ENCODE assay signal across 16 cellular contexts in genomic region chr9:4890242-4890641, GRCh38.
DNase-seq lines count a peak whose midpoint lies in the region; ATAC-seq, FAIRE-seq and TF ChIP-seq lines count a peak whose summit lies in the region.
"Had no signal": no experiment of that assay in that cellular context is flagged by ENCODE, and none has a peak within 500 bp of the region (broad histone marks: within the 10 kb centered on the region; RNA-seq: fewer than 3 reads in every experiment).

No MANE protein-coding gene starts in this region.

- no peak overlapping the region for H3K27ac ChIP-seq in GM12878 (ENCODE audit: control insufficient read depth, insufficient read depth)
- H3K27ac ChIP-seq: BLaER1 had no signal

- ATAC-seq in GM12878: no peak
- peak in 1 of 2 donors; percentile 3 for ATAC-seq in stimulated activated naive B cell treated with anti-CD40 and anti-IgM and Interleukin-4, amounts not matched to agents 10 μg/mL and 1 μg/mL and 100 μg/mL, for 72 hours (replicated peaks)
- no peak for ATAC-seq in activated T-cell treated with anti-CD3 and anti-CD28 coated beads, Interleukin-2, amount 50 U/mL, for 4 hours
- ATAC-seq in stimulated activated memory B cell treated with anti-CD40 and anti-IgM and Interleukin-4, amounts not matched to agents 10 μg/mL and 1 μg/mL and 100 μg/mL, for 72 hours: no peak

- no peak overlapping the region for H2AFZ ChIP-seq in GM12878 (ENCODE audit: control insufficient read depth, low read depth, low read length)

- no peak overlapping the region for H3K9ac ChIP-seq in GM12878 (ENCODE audit: control insufficient read depth, insufficient read depth, low read length)
- H3K9ac ChIP-seq: BLaER1 had no signal

- intact Hi-C loops in GM12878 (cut with micrococcal nuclease; ENCODE audit: unreplicated experiment): no loop called here

- H3K27ac Mint-ChIP-seq in stimulated activated naive B cell treated with anti-CD40 and anti-IgM and Interleukin-4, amounts not matched to agents 10 μg/mL and 1 μg/mL and 100 μg/mL, for 72 hours: peak overlapping the region; percentile 21
- no peak overlapping the region for H3K27ac Mint-ChIP-seq in stimulated activated memory B cell treated with anti-CD40 and anti-IgM and Interleukin-4, amounts not matched to agents 10 μg/mL and 1 μg/mL and 100 μg/mL, for 72 hours
- H3K27ac Mint-ChIP-seq: CD4-positive, alpha-beta memory T cell; H9 had no signal

- H3K4me3 Mint-ChIP-seq in stimulated activated naive B cell treated with anti-CD40 and anti-IgM and Interleukin-4, amounts not matched to agents 10 μg/mL and 1 μg/mL and 100 μg/mL, for 72 hours: no peak overlapping the region
- no peak overlapping the region for H3K4me3 Mint-ChIP-seq in activated T-cell treated with anti-CD3 and anti-CD28 coated beads, Interleukin-2, amount 50 U/mL, for 4 hours
- no peak overlapping the region for H3K4me3 Mint-ChIP-seq in stimulated activated memory B cell treated with anti-CD40 and anti-IgM and Interleukin-4, amounts not matched to agents 10 μg/mL and 1 μg/mL and 100 μg/mL, for 72 hours
- H3K4me3 Mint-ChIP-seq: CD14-positive monocyte; CD4-positive, alpha-beta memory T cell; H9 had no signal

- H3K4me3 ChIP-seq in GM12878: no peak overlapping the region
- H3K4me3 ChIP-seq: BLaER1 had no signal

- peaks cover 2 to 22% of the 10 kb centered on the region in 2 donors for H3K4me1 Mint-ChIP-seq in stimulated activated naive B cell treated with anti-CD40 and anti-IgM and Interleukin-4, amounts not matched to agents 10 μg/mL and 1 μg/mL and 100 μg/mL, for 72 hours
- H3K4me1 Mint-ChIP-seq in activated T-cell treated with anti-CD3 and anti-CD28 coated beads, Interleukin-2, amount 50 U/mL, for 4 hours (ENCODE audit: low read depth): no peaks in the 10 kb centered on the region
- peaks cover 6% of the 10 kb centered on the region for H3K4me1 Mint-ChIP-seq in stimulated activated memory B cell treated with anti-CD40 and anti-IgM and Interleukin-4, amounts not matched to agents 10 μg/mL and 1 μg/mL and 100 μg/mL, for 72 hours
- H3K4me1 Mint-ChIP-seq: CD4-positive, alpha-beta memory T cell had no signal

- no TSS peak for BruUV-seq in GM12878 (replicated peaks; lab: Mats Ljungman, UMichigan)

- H3K4me1 ChIP-seq in GM12878 (ENCODE audit: control insufficient read depth, insufficient read depth, low read length): peaks cover 11% of the 10 kb centered on the region; the same call in 1 of the 2 replicates

- TF ChIP-seq CTCF in GM12878 (IDR thresholded peaks at IDR 0.05 in 2 of 3, conservative IDR thresholded peaks at IDR 0.05 in 1 of 3; ENCODE audit: control insufficient read depth in 2 of 3, extremely low read depth in 1 of 3, insufficient read depth in 1 of 3, low read depth in 3 of 3, low read length in 3 of 3): no peak

- H3K4me2 ChIP-seq in GM12878 (ENCODE audit: control insufficient read depth, insufficient read depth): no peak overlapping the region
- H3K4me2 ChIP-seq: BLaER1 had no signal

- no peak for TF ChIP-seq POLR2A in GM12878 (IDR thresholded peaks at IDR 0.05; ENCODE audit: low read depth, low read length)

- H3K36me3 ChIP-seq in GM12878 (ENCODE audit: control insufficient read depth in 2 of 2, insufficient read depth in 2 of 2, low read length in 1 of 2): no peaks in the 10 kb centered on the region
- H3K36me3 ChIP-seq: BLaER1 had no signal

- SMC1A ChIA-PET in GM12878 (lab: Charles Lee; ENCODE audit: uncharacterized antibody, unreplicated experiment): interaction anchor here (0.9 to 1.6 kb wide), 4 partner anchors 35 to 536 kb away, joined by 3 to 6 read pairs (median 4); no protein-coding TSS in a partner anchor

- H3K27me3 Mint-ChIP-seq in stimulated activated naive B cell treated with anti-CD40 and anti-IgM and Interleukin-4, amounts not matched to agents 10 μg/mL and 1 μg/mL and 100 μg/mL, for 72 hours: no peaks in the 10 kb centered on the region
- H3K27me3 Mint-ChIP-seq in activated T-cell treated with anti-CD3 and anti-CD28 coated beads, Interleukin-2, amount 50 U/mL, for 4 hours (ENCODE audit: low read depth): no peaks in the 10 kb centered on the region
- H3K27me3 Mint-ChIP-seq in stimulated activated memory B cell treated with anti-CD40 and anti-IgM and Interleukin-4, amounts not matched to agents 10 μg/mL and 1 μg/mL and 100 μg/mL, for 72 hours: no peaks in the 10 kb centered on the region
- H3K27me3 Mint-ChIP-seq: CD4-positive, alpha-beta memory T cell had no signal

- DNase-seq in NCI-H82 (lab: John Stamatoyannopoulos, UW) (peak; percentile 69), GM12878 (ENCODE audit: low read depth, low spot score) (no peak), NAMALWA (ENCODE audit: low spot score) (no peak), NCI-H524 treated with DMSO at 0.1 percent for 48 hours (lab: John Stamatoyannopoulos, UW) (no peak)
- no peak for DNase-seq in stimulated activated naive B cell treated with anti-CD40 and anti-IgM and Interleukin-4, amounts not matched to agents 10 μg/mL and 1 μg/mL and 100 μg/mL, for 72 hours
- DNase-seq in activated T-cell treated with anti-CD3 and anti-CD28 coated beads, Interleukin-2, amount 50 U/mL, for 4 hours: no peak
- DNase-seq: 8988T; CD4-positive, alpha-beta memory T cell; DMS153; DMS79; GDM1; H9 had no signal

- H3K27me3 ChIP-seq in GM12878 (replicated peaks in 1 of 2; ENCODE audit: control insufficient read depth in 2 of 2, insufficient read depth in 2 of 2, low read length in 1 of 2): no peaks in the 10 kb centered on the region
- H3K27me3 ChIP-seq: BLaER1 had no signal

- H3K36me3 Mint-ChIP-seq in stimulated activated naive B cell treated with anti-CD40 and anti-IgM and Interleukin-4, amounts not matched to agents 10 μg/mL and 1 μg/mL and 100 μg/mL, for 72 hours: peaks cover 11% of the 10 kb centered on the region in 2 donors
- H3K36me3 Mint-ChIP-seq in activated T-cell treated with anti-CD3 and anti-CD28 coated beads, Interleukin-2, amount 50 U/mL, for 4 hours (ENCODE audit: insufficient read depth): peaks cover 7% of the 10 kb centered on the region
- peaks cover 10% of the 10 kb centered on the region for H3K36me3 Mint-ChIP-seq in stimulated activated memory B cell treated with anti-CD40 and anti-IgM and Interleukin-4, amounts not matched to agents 10 μg/mL and 1 μg/mL and 100 μg/mL, for 72 hours
- H3K36me3 Mint-ChIP-seq: CD14-positive monocyte had no signal

- FAIRE-seq in GM12878 (lab: Jason Lieb, UNC): no peak
- FAIRE-seq: H1 had no signal

- no peaks in the 10 kb centered on the region for H3K79me2 ChIP-seq in GM12878 (ENCODE audit: control insufficient read depth, insufficient read depth, low read length)

- CTCF ChIA-PET in GM12878 (lab: Yijun Ruan, JAX): interaction anchor here (0.9 to 1.0 kb wide), 2 partner anchors 98 to 127 kb away, joined by 3 read pairs; no protein-coding TSS in a partner anchor

- TF ChIP-seq EP300 in GM12878 (IDR thresholded peaks at IDR 0.05; ENCODE audit: borderline replicate concordance in 1 of 2, control insufficient read depth in 1 of 2, low read depth in 2 of 2, low read length in 2 of 2): no peak

- POLR2A ChIA-PET in GM12878 (lab: Charles Lee): interaction anchor here (1.0 kb wide), 1 partner anchor 20 kb away, joined by 4 read pairs; no protein-coding TSS in a partner anchor

- H4K20me1 ChIP-seq in GM12878 (ENCODE audit: control insufficient read depth, insufficient read depth): no peaks in the 10 kb centered on the region
- H4K20me1 ChIP-seq: BLaER1 had no signal

- RAD21 ChIA-PET in GM12878 (lab: Charles Lee; ENCODE audit: unreplicated experiment): no interaction called here

- WGBS in GM12878 (ENCODE audit: insufficient coverage, insufficient replicate concordance, low lambda C conversion rate, missing lambda C conversion rate): 98% methylated on average over 3 of the region's 3 CpGs

- H3K9me3 Mint-ChIP-seq in stimulated activated naive B cell treated with anti-CD40 and anti-IgM and Interleukin-4, amounts not matched to agents 10 μg/mL and 1 μg/mL and 100 μg/mL, for 72 hours: peaks cover 0 to 1% of the 10 kb centered on the region in 2 donors
- H3K9me3 Mint-ChIP-seq in activated T-cell treated with anti-CD3 and anti-CD28 coated beads, Interleukin-2, amount 50 U/mL, for 4 hours: peaks cover 3% of the 10 kb centered on the region
- H3K9me3 Mint-ChIP-seq in stimulated activated memory B cell treated with anti-CD40 and anti-IgM and Interleukin-4, amounts not matched to agents 10 μg/mL and 1 μg/mL and 100 μg/mL, for 72 hours: peaks cover 4% of the 10 kb centered on the region
- H3K9me3 Mint-ChIP-seq: CD4-positive, alpha-beta memory T cell; H9 had no signal

- H3K9me3 ChIP-seq in GM12878 (replicated peaks; ENCODE audit: control insufficient read depth, insufficient read depth, low read length): no peaks in the 10 kb centered on the region; the same call in 2 of the 3 replicates
- H3K9me3 ChIP-seq: BLaER1 had no signal

- in situ Hi-C loops in GM12878 (cut with MboI): no loop called here

- no peak for TF ChIP-seq RAD21 in GM12878 (IDR thresholded peaks at IDR 0.05; ENCODE audit: insufficient read depth, low read depth, low read length)

TF ChIP-seq in GM12878, 131 proteins besides CTCF, POLR2A, EP300 and RAD21:
- TF ChIP-seq SMC3 (IDR thresholded peaks at IDR 0.05; ENCODE audit: borderline replicate concordance, low read length) (no peak), IKZF1 (conservative IDR thresholded peaks at IDR 0.05) (0 out of 2 replicates have a peak, but pooled peaks have one; percentile 20), HDAC6 (IDR thresholded peaks at IDR 0.05; ENCODE audit: unreplicated experiment) (no peak), ZZZ3 (IDR thresholded peaks at IDR 0.05; ENCODE audit: control insufficient read depth, insufficient read length, low read depth) (no peak), MAX (IDR thresholded peaks at IDR 0.05; ENCODE audit: low read depth, low read length) (no peak)
